Comparison of ENCODE assay signal across 12 cellular contexts in genomic region chr1:204462229-204462561, GRCh38. TPM values are rescaled to one million over a fixed set of nuclear protein-coding genes. Genes with fewer than 3 reads are reported as not detected.
A peak's percentile ranks its signal among the peaks of the same experiment; 100 is the strongest.
DNase-seq lines count a peak whose midpoint lies in the region; ATAC-seq and TF ChIP-seq lines count a peak whose summit lies in the region.
"Had no signal": no experiment of that assay in that cellular context is flagged by ENCODE, and none has a peak within 500 bp of the region (broad histone marks: within the 10 kb centered on the region; RNA-seq: fewer than 3 reads in every experiment).

No MANE protein-coding gene starts in this region.

- ATAC-seq in Right ventricle myocardium inferior (no peak), upper lobe of left lung (ENCODE audit: low FRiP score in 2 of 2) (no peak), HG03108 (IDR thresholded peaks at IDR 0.05; ENCODE audit: unreplicated experiment) (no peak)
- no peak for ATAC-seq in activated CD8-positive, alpha-beta T cell treated with anti-CD3 and anti-CD28 coated beads, Interleukin-2, amount 10 ng/mL, durations not matched to agents 7 days and 5 days

- WGBS in upper lobe of left lung, 2 donors = 65 to 71% methylated on average over 4 of the region's 4 CpGs

- peak overlapping the region; percentile 97 for H3K27ac ChIP-seq in left ventricle myocardium inferior (replicated peaks)
- H3K27ac ChIP-seq in layer of hippocampus (ENCODE audit: low read depth, low read length) = peak overlapping the region; percentile 19
- H3K27ac ChIP-seq in upper lobe of left lung = peak overlapping the region; percentile 75 to 85 (median 80)
- H3K27ac ChIP-seq: epithelial cell of prostate, hepatocyte had no signal

- H3K4me3 Mint-ChIP-seq in activated CD8-positive, alpha-beta T cell treated with anti-CD3 and anti-CD28 coated beads, Interleukin-2, amount 10 ng/mL, durations not matched to agents 7 days and 5 days = no peak overlapping the region
- H3K4me3 Mint-ChIP-seq: brain had no signal

- DNase-seq in left ventricle myocardium inferior (no peak), Right ventricle myocardium inferior (ENCODE audit: missing footprints) (no peak), upper lobe of left lung (no peak), pons (ENCODE audit: low spot score) (no peak), NCI-H2196 (lab: John Stamatoyannopoulos, UW; ENCODE audit: unreplicated experiment) (no peak)
- no peak for DNase-seq in activated CD8-positive, alpha-beta T cell treated with anti-CD3 and anti-CD28 coated beads, Interleukin-2, amount 10 ng/mL, durations not matched to agents 7 days and 5 days
- DNase-seq: NCI-H2171 had no signal

- TF ChIP-seq CTCF in left ventricle myocardium inferior (IDR thresholded peaks at IDR 0.05; ENCODE audit: borderline replicate concordance) (no peak), upper lobe of left lung (IDR thresholded peaks at IDR 0.05) (no peak)

- H3K4me3 ChIP-seq in left ventricle myocardium inferior = peak overlapping the region; percentile 19
- no peak overlapping the region for H3K4me3 ChIP-seq in upper lobe of left lung
- H3K4me3 ChIP-seq: hepatocyte had no signal

- H3K36me3 ChIP-seq in left ventricle myocardium inferior (peaks cover 56% of the 10 kb centered on the region), upper lobe of left lung (peaks cover 0 to 28% (median 17%) of the 10 kb centered on the region in 4 donors)

- no peaks in the 10 kb centered on the region for H3K27me3 ChIP-seq in left ventricle myocardium inferior (ENCODE audit: low read depth)
- H3K27me3 ChIP-seq in layer of hippocampus (ENCODE audit: control insufficient read depth, insufficient read depth, low read length) = no peaks in the 10 kb centered on the region
- H3K27me3 ChIP-seq in upper lobe of left lung = no peaks in the 10 kb centered on the region
- H3K27me3 ChIP-seq: hepatocyte had no signal

- POLR2A ChIA-PET in activated CD8-positive, alpha-beta T cell treated with anti-CD3 and anti-CD28 coated beads, Interleukin-2, amount 10 ng/mL, durations not matched to agents 7 days and 5 days (lab: Charles Lee) = interaction anchor here (1.3 kb wide), 1 partner anchor 32 kb away, joined by 5 read pairs; the partner anchor contains the start of gene PIK3C2B

- no peaks in the 10 kb centered on the region for H3K27me3 Mint-ChIP-seq in activated CD8-positive, alpha-beta T cell treated with anti-CD3 and anti-CD28 coated beads, Interleukin-2, amount 10 ng/mL, durations not matched to agents 7 days and 5 days (ENCODE audit: low read depth)
- H3K27me3 Mint-ChIP-seq: brain had no signal

- peaks cover 30% of the 10 kb centered on the region for H3K36me3 Mint-ChIP-seq in activated CD8-positive, alpha-beta T cell treated with anti-CD3 and anti-CD28 coated beads, Interleukin-2, amount 10 ng/mL, durations not matched to agents 7 days and 5 days (ENCODE audit: low read depth)

- H3K4me1 ChIP-seq in left ventricle myocardium inferior (peaks cover 88% of the 10 kb centered on the region), upper lobe of left lung (peaks cover 67 to 70% (median 69%) of the 10 kb centered on the region in 4 donors)

- no peak for TF ChIP-seq POLR2A in upper lobe of left lung (IDR thresholded peaks at IDR 0.05)

- no peaks in the 10 kb centered on the region for H3K9me3 Mint-ChIP-seq in activated CD8-positive, alpha-beta T cell treated with anti-CD3 and anti-CD28 coated beads, Interleukin-2, amount 10 ng/mL, durations not matched to agents 7 days and 5 days (ENCODE audit: insufficient read depth)
- H3K9me3 Mint-ChIP-seq: brain had no signal

- intact Hi-C loops in left ventricle myocardium inferior (cut with micrococcal nuclease) = no loop called here
- intact Hi-C loops in Right ventricle myocardium inferior (cut with DNase I) = no loop called here

- no peak for TF ChIP-seq EP300 in upper lobe of left lung (IDR thresholded peaks at IDR 0.05)

- H3K27ac Mint-ChIP-seq in activated CD8-positive, alpha-beta T cell treated with anti-CD3 and anti-CD28 coated beads, Interleukin-2, amount 10 ng/mL, durations not matched to agents 7 days and 5 days = peak overlapping the region; percentile 91

- no peaks in the 10 kb centered on the region for H3K9me3 ChIP-seq in left ventricle myocardium inferior (replicated peaks)
- H3K9me3 ChIP-seq in upper lobe of left lung = no peaks in the 10 kb centered on the region

- CTCF ChIA-PET in activated CD8-positive, alpha-beta T cell treated with anti-CD3 and anti-CD28 coated beads, Interleukin-2, amount 10 ng/mL, durations not matched to agents 7 days and 5 days (lab: Charles Lee) = interaction anchor here (1.0 to 1.8 kb wide), 4 partner anchors 38 to 301 kb away, joined by 3 to 6 read pairs (median 4); no protein-coding TSS in a partner anchor

- peaks cover 62% of the 10 kb centered on the region for H3K4me1 Mint-ChIP-seq in activated CD8-positive, alpha-beta T cell treated with anti-CD3 and anti-CD28 coated beads, Interleukin-2, amount 10 ng/mL, durations not matched to agents 7 days and 5 days (ENCODE audit: low read depth)

RNA-seq across cellular contexts. Expression of gene PIK3C2B, which starts 32.4 kb away (rescaled TPM):
- total RNA-seq in left ventricle myocardium inferior = 18.5 TPM
- 22.7 TPM for total RNA-seq in Right ventricle myocardium inferior
- total RNA-seq in activated CD8-positive, alpha-beta T cell treated with anti-CD3 and anti-CD28 coated beads, Interleukin-2, amount 10 ng/mL, durations not matched to agents 7 days and 5 days = 10 to 100 TPM; 26.2 to 28.4 TPM
- total RNA-seq in upper lobe of left lung = 10 to 100 TPM; 14.1 to 84.9 (median 39.9) TPM

RNA-seq across cellular contexts. Expression of gene PPP1R15B, which starts 50.6 kb away (rescaled TPM):
- total RNA-seq in left ventricle myocardium inferior (20.5 TPM), Right ventricle myocardium inferior (21.0 TPM), upper lobe of left lung (10 to 100 TPM; 30.4 to 67.8 (median 44.2) TPM)
- 10 to 100 TPM; 64.7 to 66.0 TPM for total RNA-seq in activated CD8-positive, alpha-beta T cell treated with anti-CD3 and anti-CD28 coated beads, Interleukin-2, amount 10 ng/mL, durations not matched to agents 7 days and 5 days

RNA-seq across cellular contexts. Expression of gene MDM4, which starts 54.0 kb away (rescaled TPM):
- total RNA-seq in left ventricle myocardium inferior (29.3 TPM), Right ventricle myocardium inferior (28.6 TPM), upper lobe of left lung (100 to 1,000 TPM in 2 of 6 donors, 10 to 100 TPM in 4; 40.0 to 167 (median 69.2) TPM)
- 10 to 100 TPM; 72.2 to 72.4 TPM for total RNA-seq in activated CD8-positive, alpha-beta T cell treated with anti-CD3 and anti-CD28 coated beads, Interleukin-2, amount 10 ng/mL, durations not matched to agents 7 days and 5 days

Comparison
In these comparisons a context has a peak if more than half of its experiments do, and no peak if none do; other contexts are left out.
1. H3K27ac ChIP-seq: peak in every context shown above with its lines; median percentile 97 in left ventricle myocardium inferior; 80 in upper lobe of left lung; 19 in layer of hippocampus.